Comparison of ENCODE assay signal across 8 cellular contexts in the genomic region with DNA sequence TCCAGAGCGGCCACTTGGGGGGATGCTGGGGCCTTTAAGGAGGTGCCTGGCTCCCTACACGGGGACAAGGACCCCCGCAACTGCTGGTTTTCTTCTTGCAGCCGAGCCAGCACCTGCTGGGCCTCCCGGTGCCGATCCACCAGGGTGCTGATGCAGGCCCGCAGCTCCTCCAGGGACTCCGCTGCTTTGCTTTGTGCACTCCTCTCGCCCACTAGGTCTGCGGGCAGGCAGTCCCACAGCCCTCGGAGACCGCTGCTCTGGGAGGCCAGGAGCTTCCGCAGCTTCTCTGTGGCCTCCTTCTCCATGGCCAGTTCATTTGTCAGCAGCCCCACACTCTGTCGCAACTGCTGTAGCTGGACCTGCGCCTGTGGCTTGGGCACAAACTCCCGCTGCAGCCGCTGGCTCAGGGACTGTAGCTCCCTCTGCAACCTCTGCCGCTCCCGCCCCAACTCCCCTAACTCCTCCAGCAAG. TPM values are rescaled to one million over a fixed set of nuclear protein-coding genes. Genes with fewer than 3 reads are reported as not detected.
DNase-seq lines count a peak whose midpoint lies in the region; ATAC-seq, FAIRE-seq and TF ChIP-seq lines count a peak whose summit lies in the region.

No MANE protein-coding gene starts in this region.

- ATAC-seq in stimulated activated effector memory CD8-positive, alpha-beta T cell treated with anti-CD3 and anti-CD28 coated beads, Interleukin-12 subunit alpha, Interleukin-12 subunit beta, amount 100 ng/mL, for 72 hours: peak; percentile 5
- ATAC-seq in HG03442 (IDR thresholded peaks at IDR 0.05; ENCODE audit: unreplicated experiment): no peak
- no peak for ATAC-seq in HG02884 (IDR thresholded peaks at IDR 0.05; ENCODE audit: unreplicated experiment)

- FAIRE-seq in kidney (lab: Jason Lieb, UNC): no peak

- no peak overlapping the region for H3K27ac ChIP-seq in HUES64 (ENCODE audit: low read depth, low read length)
- H3K27ac ChIP-seq in kidney (ENCODE audit: low read depth in 2 of 2, low read length in 2 of 2): peak overlapping the region in 1 of 2 donors; percentile 9

- peaks cover 32% of the 10 kb centered on the region for H3K27me3 Mint-ChIP-seq in brain

- 32% methylated on average over 19 of the region's 19 CpGs for WGBS in HUES64

- peak overlapping the region; percentile 5 to 77 (median 39) for H3K4me3 Mint-ChIP-seq in brain
- H3K4me3 Mint-ChIP-seq in stimulated activated effector memory CD8-positive, alpha-beta T cell treated with anti-CD3 and anti-CD28 coated beads, Interleukin-12 subunit alpha, Interleukin-12 subunit beta, amount 100 ng/mL, for 72 hours: peak overlapping the region; percentile 82

- intact Hi-C loops in kidney (cut with DNase I): no loop called here

- peak overlapping the region; percentile 66 for H3K9ac ChIP-seq in HUES64 (ENCODE audit: low read depth, low read length)
- peak overlapping the region in 1 of 2 donors; percentile 9 for H3K9ac ChIP-seq in kidney (ENCODE audit: low read length in 2 of 2)

- H3K36me3 Mint-ChIP-seq in brain: no peaks in the 10 kb centered on the region
- no peaks in the 10 kb centered on the region for H3K36me3 Mint-ChIP-seq in stimulated activated effector memory CD8-positive, alpha-beta T cell treated with anti-CD3 and anti-CD28 coated beads, Interleukin-12 subunit alpha, Interleukin-12 subunit beta, amount 100 ng/mL, for 72 hours

- H3K27ac Mint-ChIP-seq in brain: peak overlapping the region in 2 of 5 experiments; percentile 19 to 24
- H3K27ac Mint-ChIP-seq in stimulated activated effector memory CD8-positive, alpha-beta T cell treated with anti-CD3 and anti-CD28 coated beads, Interleukin-12 subunit alpha, Interleukin-12 subunit beta, amount 100 ng/mL, for 72 hours: peak overlapping the region; percentile 81

- no peak for TF ChIP-seq CTCF in brain (conservative IDR thresholded peaks at IDR 0.05)
- no peak for TF ChIP-seq CTCF in kidney (IDR thresholded peaks at IDR 0.05; ENCODE audit: borderline replicate concordance, extremely low read depth, insufficient read depth)

- peaks cover 0 to 3% (median 0%) of the 10 kb centered on the region in 5 experiments for H3K9me3 Mint-ChIP-seq in brain
- no peaks in the 10 kb centered on the region for H3K9me3 Mint-ChIP-seq in stimulated activated effector memory CD8-positive, alpha-beta T cell treated with anti-CD3 and anti-CD28 coated beads, Interleukin-12 subunit alpha, Interleukin-12 subunit beta, amount 100 ng/mL, for 72 hours

- DNase-seq in kidney (peak; percentile 75), SHP77 treated with DMSO at 0.1 percent for 48 hours (lab: John Stamatoyannopoulos, UW) (no peak), NCI-H82 (lab: John Stamatoyannopoulos, UW) (no peak)
- DNase-seq in stimulated activated effector memory CD8-positive, alpha-beta T cell treated with anti-CD3 and anti-CD28 coated beads, Interleukin-12 subunit alpha, Interleukin-12 subunit beta, amount 100 ng/mL, for 72 hours (ENCODE audit: low spot score in 2 of 2): no peak

- H3K4me1 ChIP-seq in HUES64 (ENCODE audit: insufficient read depth, low read length) (peaks cover 5% of the 10 kb centered on the region), kidney (ENCODE audit: control insufficient read depth in 1 of 2, insufficient read depth in 1 of 2, low read depth in 1 of 2, low read length in 2 of 2) (peaks cover 0 to 3% of the 10 kb centered on the region in 2 donors)

- H3K36me3 ChIP-seq in HUES64 (ENCODE audit: insufficient read depth, low read length) (no peaks in the 10 kb centered on the region), kidney (ENCODE audit: control insufficient read depth in 1 of 2, insufficient read depth in 2 of 2, low read length in 2 of 2) (no peaks in the 10 kb centered on the region)

- peak overlapping the region; percentile 57 for H3K4me3 ChIP-seq in HUES64 (ENCODE audit: low read length)
- peak overlapping the region; percentile 24 to 58 for H3K4me3 ChIP-seq in kidney (ENCODE audit: low read length in 2 of 2)

- H3K27me3 ChIP-seq in HUES64 (ENCODE audit: insufficient read depth, low read length): peaks cover 34% of the 10 kb centered on the region

- H3K4me1 Mint-ChIP-seq in brain: peaks cover 18% of the 10 kb centered on the region
- H3K4me1 Mint-ChIP-seq in stimulated activated effector memory CD8-positive, alpha-beta T cell treated with anti-CD3 and anti-CD28 coated beads, Interleukin-12 subunit alpha, Interleukin-12 subunit beta, amount 100 ng/mL, for 72 hours: peaks cover 19% of the 10 kb centered on the region

- no peaks in the 10 kb centered on the region for H3K9me3 ChIP-seq in HUES64 (ENCODE audit: insufficient read depth, low read depth, low read length)
- no peaks in the 10 kb centered on the region for H3K9me3 ChIP-seq in kidney (ENCODE audit: control insufficient read depth in 1 of 2, low read length in 2 of 2)

RNA-seq across cellular contexts. Expression of a gene that starts 13.2 kb away (rescaled TPM):
- polyA plus RNA-seq in HUES64 (2013, experiment 1 of 2): 1.2 TPM
- polyA plus RNA-seq in HUES64 (2013, experiment 2 of 2): 1.5 TPM
- polyA plus RNA-seq in brain (ENCODE audit: insufficient read depth, low read depth, low replicate concordance) (32.8 TPM), kidney (ENCODE audit: insufficient read depth, low read depth, low replicate concordance) (0.71 TPM)
- 1.2 TPM for total RNA-seq in kidney

RNA-seq across cellular contexts. Expression of a gene that starts 13.6 kb away (rescaled TPM):
- polyA plus RNA-seq in HUES64 (2013, experiment 1 of 2): 27.8 TPM
- polyA plus RNA-seq in HUES64 (2013, experiment 2 of 2): 35.1 TPM
- polyA plus RNA-seq in brain (ENCODE audit: insufficient read depth, low read depth, low replicate concordance): 68.4 TPM
- total RNA-seq in kidney: 36.9 TPM
- 12.5 TPM for polyA plus RNA-seq in kidney (ENCODE audit: insufficient read depth, low read depth, low replicate concordance)

RNA-seq across cellular contexts. Expression of a gene that starts 27.0 kb away (rescaled TPM):
- 1.8 TPM for polyA plus RNA-seq in HUES64 (2013, experiment 1 of 2)
- polyA plus RNA-seq in HUES64 (2013, experiment 2 of 2): 2.0 TPM
- polyA plus RNA-seq in brain (ENCODE audit: insufficient read depth, low read depth, low replicate concordance): 16.3 TPM
- 3.8 TPM for total RNA-seq in kidney
- 5.5 TPM for polyA plus RNA-seq in kidney (ENCODE audit: insufficient read depth, low read depth, low replicate concordance)

RNA-seq across cellular contexts. Expression of a gene that starts 37.4 kb away (rescaled TPM):
- polyA plus RNA-seq in HUES64 (2013, experiment 1 of 2): 0.05 TPM
- polyA plus RNA-seq in HUES64 (2013, experiment 2 of 2): 0.32 TPM
- 1.7 TPM for polyA plus RNA-seq in brain (ENCODE audit: insufficient read depth, low read depth, low replicate concordance)
- total RNA-seq in kidney: 11.0 TPM
- polyA plus RNA-seq in kidney (ENCODE audit: insufficient read depth, low read depth, low replicate concordance): 0.54 TPM

RNA-seq across cellular contexts. Expression of a gene that starts 46.1 kb away (rescaled TPM):
- polyA plus RNA-seq in HUES64 (2013, experiment 1 of 2): 7.6 TPM
- 12.7 TPM for polyA plus RNA-seq in HUES64 (2013, experiment 2 of 2)
- polyA plus RNA-seq in brain (ENCODE audit: insufficient read depth, low read depth, low replicate concordance) (35.4 TPM), kidney (ENCODE audit: insufficient read depth, low read depth, low replicate concordance) (50.5 TPM)
- 35.7 TPM for total RNA-seq in kidney

Comparison
In these comparisons a context has a peak if more than half of its experiments do, and no peak if none do; other contexts are left out.
1. RNA of a gene that starts 13.2 kb away (polyA plus RNA-seq): 32.8 TPM in brain (single experiment); 0.71 TPM in kidney (single experiment); every median in the first group is over 10 times any median in the second.